8 cellular contexts compared by ENCODE assay signal in the genomic region with DNA sequence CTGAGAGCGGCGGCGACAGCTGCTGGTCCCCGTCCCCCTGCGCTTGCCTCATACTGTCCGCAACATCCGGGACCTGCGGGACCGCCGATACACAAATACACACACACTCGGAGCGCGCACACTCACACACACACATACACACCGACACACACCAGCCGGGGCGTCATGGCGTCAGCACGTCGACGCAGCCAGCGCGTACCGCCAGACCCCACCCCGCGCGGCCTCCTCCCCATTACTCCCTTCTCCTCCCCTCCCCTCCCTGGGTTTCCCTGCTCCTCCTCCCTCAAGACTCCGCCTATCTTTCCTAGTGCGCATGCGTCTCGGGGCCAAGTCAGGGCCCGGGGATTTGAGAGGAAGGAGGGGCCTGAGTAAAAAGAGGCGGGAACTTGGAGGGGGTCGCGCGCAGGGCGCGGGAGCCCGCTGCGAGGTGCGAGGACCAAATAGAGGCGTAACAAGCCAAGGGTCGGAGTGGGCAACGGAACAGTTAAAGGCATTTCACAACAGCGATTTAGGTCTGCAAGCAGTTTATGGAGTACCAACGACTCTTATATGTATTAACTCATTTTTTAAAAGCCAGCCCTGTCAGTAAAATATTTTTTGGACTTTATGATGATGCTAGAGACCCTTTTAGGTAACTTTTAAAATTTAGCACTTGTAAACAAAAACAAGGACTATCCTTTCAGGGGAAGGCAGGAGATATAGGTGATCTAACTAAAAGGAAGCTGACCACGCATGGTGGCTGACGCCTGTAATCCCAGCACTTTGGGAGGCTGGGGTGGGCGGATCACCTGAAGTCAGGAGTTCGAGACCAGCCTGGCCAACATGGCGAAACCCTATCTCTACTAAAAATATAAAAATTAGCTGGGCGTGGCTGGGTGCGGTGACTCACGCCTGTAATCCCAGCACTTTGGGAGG. TPM values are rescaled to one million over a fixed set of nuclear protein-coding genes. Genes with fewer than 3 reads are reported as not detected.
DNase-seq lines count a peak whose midpoint lies in the region; ATAC-seq, FAIRE-seq and TF ChIP-seq lines count a peak whose summit lies in the region.

A gene (minus strand): TSS at position 165 of the 915 bp plus-strand sequence. CDS start 55,287 bp downstream, outside the sequence.

- TF ChIP-seq CTCF in A673 (conservative IDR thresholded peaks at IDR 0.05; ENCODE audit: low read depth, low read length) (no peak), WERI-Rb-1 (IDR thresholded peaks at IDR 0.05; ENCODE audit: low read depth, low read length) (no peak), mammary epithelial cell (conservative IDR thresholded peaks at IDR 0.05 in 1 of 2, IDR thresholded peaks at IDR 0.05 in 1 of 2; ENCODE audit: extremely low read depth in 1 of 2, insufficient read depth in 1 of 2, low read depth in 1 of 2, low read length in 2 of 2) (no peak)

- H3K9me3 ChIP-seq in A673 (ENCODE audit: low read depth, low read length, poor library complexity, severe bottlenecking) (no peaks in the 10 kb centered on the region), WERI-Rb-1 (ENCODE audit: severe bottlenecking) (peaks cover 6% of the 10 kb centered on the region), mammary epithelial cell (replicated peaks; ENCODE audit: insufficient read depth, low read length) (no peaks in the 10 kb centered on the region), iPS-20b (ENCODE audit: insufficient read depth, low read depth, low read length) (no peaks in the 10 kb centered on the region), small intestine (ENCODE audit: control insufficient read depth, low read depth) (no peaks in the 10 kb centered on the region)

- H3K4me1 ChIP-seq in A673 (ENCODE audit: insufficient read depth, low read length, poor library complexity, severe bottlenecking), result peaks cover 14% of the 10 kb centered on the region
- H3K4me1 ChIP-seq in mammary epithelial cell (ENCODE audit: insufficient read depth, low read length), result peaks cover 12% of the 10 kb centered on the region
- peaks cover 11% of the 10 kb centered on the region; the same call in 1 of the 2 replicates for H3K4me1 ChIP-seq in iPS-20b (ENCODE audit: insufficient read depth, low read length)
- H3K4me1 ChIP-seq in small intestine (ENCODE audit: control insufficient read depth in 2 of 2, insufficient read depth in 1 of 2, low read depth in 1 of 2, low read length in 1 of 2), result peaks cover 0 to 2% of the 10 kb centered on the region in 2 donors

- peak within 1 kb of the TSS; percentile 93 for H3K4me2 ChIP-seq in mammary epithelial cell (ENCODE audit: insufficient read depth, low read depth, low read length)

- POLR2A ChIA-PET in A673 (lab: Charles Lee; ENCODE audit: low non-redundant PET), result interaction anchor here (0.7 kb wide), 1 partner anchor 649 kb away, joined by 10 read pairs; no protein-coding TSS in a partner anchor

- 18% methylated on average over 19 of the region's 53 CpGs for WGBS in mammary epithelial cell (ENCODE audit: low coverage, missing lambda C conversion rate)
- 14 to 16% (median 14%) methylated on average over 43 to 53 of the region's 53 CpGs for WGBS in small intestine, 3 donors

- ATAC-seq in GM18868 (IDR thresholded peaks at IDR 0.05; ENCODE audit: unreplicated experiment), result peak; percentile 81
- ATAC-seq in HG03135 (IDR thresholded peaks at IDR 0.05; ENCODE audit: unreplicated experiment), result peak; percentile 83

- H3K4me3 ChIP-seq in A673 (ENCODE audit: low read depth, low read length, poor library complexity, severe bottlenecking), result peak within 1 kb of the TSS; percentile 73
- H3K4me3 ChIP-seq in WERI-Rb-1 (ENCODE audit: low read depth, low read length), result peak within 1 kb of the TSS; percentile 85
- H3K4me3 ChIP-seq in mammary epithelial cell (replicated peaks in 1 of 3; ENCODE audit: insufficient read depth in 1 of 3, low read depth in 2 of 3, low read length in 3 of 3), result peak within 1 kb of the TSS; percentile 71 to 78 (median 71)
- H3K4me3 ChIP-seq in iPS-20b (ENCODE audit: low read length), result peak within 1 kb of the TSS; percentile 82
- peak within 1 kb of the TSS; percentile 78 to 80 for H3K4me3 ChIP-seq in small intestine (ENCODE audit: low read depth in 1 of 2, low read length in 2 of 2)

- FAIRE-seq in small intestine (lab: Jason Lieb, UNC), result no peak

- H3K79me2 ChIP-seq in mammary epithelial cell (ENCODE audit: insufficient read depth, low read length), result peaks cover 40% of the 10 kb centered on the region

- H3K36me3 ChIP-seq in A673 (ENCODE audit: insufficient read depth, low read length, poor library complexity, severe bottlenecking) (no peaks in the 10 kb centered on the region), WERI-Rb-1 (peaks cover 23% of the 10 kb centered on the region), mammary epithelial cell (ENCODE audit: insufficient read depth, low read length) (no peaks in the 10 kb centered on the region), iPS-20b (ENCODE audit: insufficient read depth, low read depth, low read length) (peaks cover 8% of the 10 kb centered on the region), small intestine (ENCODE audit: control insufficient read depth in 2 of 2, insufficient read depth in 2 of 2, low read length in 2 of 2) (no peaks in the 10 kb centered on the region)

- CTCF ChIA-PET in A673 (lab: Charles Lee), result interaction anchor here (1.0 kb wide), 1 partner anchor 111 kb away, joined by 10 read pairs; no protein-coding TSS in a partner anchor
- CTCF ChIA-PET in mammary epithelial cell (lab: Charles Lee; ENCODE audit: low non-redundant PET), result no interaction called here

- no peaks in the 10 kb centered on the region for H4K20me1 ChIP-seq in mammary epithelial cell (ENCODE audit: insufficient read depth, low read length)

- H3K27ac ChIP-seq in A673 (ENCODE audit: low read depth, low read length, poor library complexity, severe bottlenecking) (peak within 1 kb of the TSS; percentile 92), WERI-Rb-1 (peak within 1 kb of the TSS; percentile 83), mammary epithelial cell (ENCODE audit: insufficient read depth, low read depth, low read length) (peak within 1 kb of the TSS; percentile 83), iPS-20b (ENCODE audit: low read length) (peak within 1 kb of the TSS; percentile 83), small intestine (ENCODE audit: low read depth in 1 of 2, low read length in 1 of 2) (peak within 1 kb of the TSS; percentile 88 to 98)

- DNase-seq in A673 (ENCODE audit: low spot score), result peak; percentile 99
- peak; percentile 99 for DNase-seq in NCI-H2227 (lab: John Stamatoyannopoulos, UW; ENCODE audit: unreplicated experiment)
- peak; percentile 100 for DNase-seq in WERI-Rb-1
- peak; percentile 99 for DNase-seq in mammary epithelial cell
- peak; percentile 99 for DNase-seq in small intestine

- in situ Hi-C loops in mammary epithelial cell (cut with MboI; ENCODE audit: low sequenced_read_pairs in 2 of 2), result no loop called here

- intact Hi-C loops in A673 (cut with micrococcal nuclease; ENCODE audit: unreplicated experiment), result no loop called here
- intact Hi-C loops in mammary epithelial cell (cut with micrococcal nuclease), result loop anchor here (2.0 to 5.0 kb wide), 4 partner anchors 31 to 101 kb away; a partner anchor contains a TSS

- dilution Hi-C loops in mammary epithelial cell (cut with HindIII; ENCODE audit: low sequenced_read_pairs), result no loop called here

- BruUV-seq in A673 (replicated peaks; lab: Mats Ljungman, UMichigan) (no TSS peak), mammary epithelial cell (replicated peaks; lab: Mats Ljungman, UMichigan) (no TSS peak)

- peak within 1 kb of the TSS; percentile 96 for H2AFZ ChIP-seq in mammary epithelial cell (ENCODE audit: low read depth, low read length)

- H3K27me3 ChIP-seq in A673 (replicated peaks; ENCODE audit: insufficient read depth, low read depth, low read length, poor library complexity) (no peaks in the 10 kb centered on the region), WERI-Rb-1 (ENCODE audit: insufficient read depth, low read depth, severe bottlenecking) (no peaks in the 10 kb centered on the region), mammary epithelial cell (ENCODE audit: insufficient read depth, low read length) (no peaks in the 10 kb centered on the region), iPS-20b (ENCODE audit: insufficient read depth, low read length) (no peaks in the 10 kb centered on the region), small intestine (ENCODE audit: control insufficient read depth in 2 of 2, insufficient read depth in 2 of 2, low read length in 2 of 2) (no peaks in the 10 kb centered on the region)

- H3K9ac ChIP-seq in mammary epithelial cell (ENCODE audit: insufficient read depth, low read length) (peak within 1 kb of the TSS; percentile 89), iPS-20b (ENCODE audit: low read depth, low read length) (peak within 1 kb of the TSS; percentile 87)

RNA-seq across cellular contexts. Expression of the gene that starts here (rescaled TPM):
- total RNA-seq in A673 (2021) (53.4 and 66.6 TPM in 2 replicates), mammary epithelial cell (10 to 100 TPM; 36.0 to 49.8 TPM)
- polyA plus RNA-seq in mammary epithelial cell (25.3 TPM), small intestine (10 to 100 TPM; 35.7 to 40.3 (median 37.8) TPM)
- polyA minus RNA-seq in mammary epithelial cell, result 42.4 TPM

Comparison
In these comparisons a context has a peak if more than half of its experiments do, and no peak if none do; other contexts are left out.
1. Peak in every context shown above with its lines: DNase-seq, ATAC-seq, H3K4me3 ChIP-seq and H3K27ac ChIP-seq.